ENCODE assay signal across 25 cellular contexts in genomic region chr6:39065561-39065960, GRCh38. TPM values are rescaled to one million over a fixed set of nuclear protein-coding genes. Genes with fewer than 3 reads are reported as not detected.
DNase-seq lines count a peak whose midpoint lies in the region; FAIRE-seq and TF ChIP-seq lines count a peak whose summit lies in the region.
"Had no signal": no experiment of that assay in that cellular context is flagged by ENCODE, and none has a peak within 500 bp of the region (broad histone marks: within the 10 kb centered on the region; RNA-seq: fewer than 3 reads in every experiment).

No MANE protein-coding gene starts in this region.

- H2AK5ac ChIP-seq in neuronal stem cell (ENCODE audit: low read depth, low read length) = no peak overlapping the region

- H3K18ac ChIP-seq in neuronal stem cell (ENCODE audit: low read length) = no peak overlapping the region

- H3K9me3 ChIP-seq in left ventricle myocardium inferior (replicated peaks) = no peaks in the 10 kb centered on the region
- peaks cover 2 to 3% of the 10 kb centered on the region in 2 donors for H3K9me3 ChIP-seq in neuronal stem cell (replicated peaks in 1 of 2; ENCODE audit: control insufficient read depth in 2 of 2, insufficient read depth in 1 of 2, low read depth in 1 of 2, low read length in 2 of 2)
- H3K9me3 ChIP-seq in spleen = no peaks in the 10 kb centered on the region
- H3K9me3 ChIP-seq: A549; BE2C; BLaER1 treated with 17β-estradiol and CSF1 and Interleukin-3, amounts not matched to agents 10 nM and 100 nM had no signal

- DNase-seq in left ventricle myocardium inferior (no peak), cardiac septum (ENCODE audit: low spot score) (no peak), neuronal stem cell (ENCODE audit: low spot score) (no peak), spleen (peak; percentile 49), RCC 7860 (ENCODE audit: low spot score) (no peak), germinal center (ENCODE audit: low spot score) (no peak)
- DNase-seq: 8988T; ACHN; AML-193; BE2C; CD4-positive, alpha-beta T cell; CD8-positive, alpha-beta memory T cell; COR-L47; DMS79; EL; GDM1; GM23248; H7; HCEC 1CT had no signal

- H3K27ac ChIP-seq in left ventricle myocardium inferior (replicated peaks) (peak overlapping the region; percentile 81), neuronal stem cell (replicated peaks; ENCODE audit: low read length) (no peak overlapping the region), spleen (no peak overlapping the region)
- H3K27ac ChIP-seq: A549; BLaER1 treated with 17β-estradiol and CSF1 and Interleukin-3, amounts not matched to agents 10 nM and 100 nM; GM23248 had no signal

- no peak for FAIRE-seq in RCC 7860 (lab: Jason Lieb, UNC)
- FAIRE-seq: A549, GM12878, GM19239, H1 had no signal

- H3K4me3 ChIP-seq in left ventricle myocardium inferior = no peak overlapping the region
- no peak overlapping the region for H3K4me3 ChIP-seq in neuronal stem cell (ENCODE audit: low read length in 2 of 2)
- no peak overlapping the region for H3K4me3 ChIP-seq in spleen
- H3K4me3 ChIP-seq: A549; BLaER1 treated with 17β-estradiol and CSF1 and Interleukin-3, amounts not matched to agents 10 nM and 100 nM; GM12878; GM23248 had no signal

- no peak overlapping the region for H2BK15ac ChIP-seq in neuronal stem cell (ENCODE audit: low read length)

- H3K36me3 ChIP-seq in left ventricle myocardium inferior (no peaks in the 10 kb centered on the region), neuronal stem cell (replicated peaks in 1 of 2; ENCODE audit: control insufficient read depth in 2 of 2, insufficient read depth in 2 of 2, low read length in 2 of 2) (no peaks in the 10 kb centered on the region), spleen (no peaks in the 10 kb centered on the region)
- H3K36me3 ChIP-seq: BE2C had no signal

- no peak overlapping the region for H3K14ac ChIP-seq in neuronal stem cell (ENCODE audit: low read length)

- H3K9ac ChIP-seq in neuronal stem cell (ENCODE audit: low read depth, low read length, poor library complexity) = no peak overlapping the region
- H3K9ac ChIP-seq: BLaER1 treated with 17β-estradiol and CSF1 and Interleukin-3, amounts not matched to agents 10 nM and 100 nM; GM23248 had no signal

- no peak overlapping the region for H4K91ac ChIP-seq in neuronal stem cell (ENCODE audit: low read depth, low read length, poor library complexity)

- TF ChIP-seq CTCF in left ventricle myocardium inferior (IDR thresholded peaks at IDR 0.05; ENCODE audit: borderline replicate concordance) = no peak
- TF ChIP-seq CTCF in spleen (IDR thresholded peaks at IDR 0.05 in 8 of 11, conservative IDR thresholded peaks at IDR 0.05 in 3 of 11) = no peak

- H2BK120ac ChIP-seq in neuronal stem cell (ENCODE audit: low read depth, low read length) = no peak overlapping the region

- H2BK5ac ChIP-seq in neuronal stem cell (ENCODE audit: low read length) = peak overlapping the region; percentile 21

- WGBS in neuronal stem cell (ENCODE audit: extremely low coverage in 2 of 2, insufficient read length in 2 of 2, insufficient replicate concordance in 1 of 2), 2 donors = no CpG with 5 or more reads among the region's 8 CpGs
- WGBS in spleen, 5 donors = 87 to 94% (median 91%) methylated on average over 8 of the region's 8 CpGs

- H3K27me3 ChIP-seq in left ventricle myocardium inferior (ENCODE audit: low read depth) (peaks cover 17% of the 10 kb centered on the region), neuronal stem cell (ENCODE audit: control insufficient read depth in 3 of 3, insufficient read depth in 3 of 3, low read depth in 1 of 3, low read length in 3 of 3) (peaks cover 0 to 29% (median 0%) of the 10 kb centered on the region in 3 experiments), spleen (replicated peaks in 1 of 7) (peaks cover 0 to 52% (median 0%) of the 10 kb centered on the region in 7 donors)
- H3K27me3 ChIP-seq: BLaER1 treated with 17β-estradiol and CSF1 and Interleukin-3, amounts not matched to agents 10 nM and 100 nM had no signal

- no peak overlapping the region for H3K4ac ChIP-seq in neuronal stem cell (ENCODE audit: low read length)

- no peak overlapping the region for H3K4me2 ChIP-seq in neuronal stem cell (ENCODE audit: insufficient read depth, low read length, poor library complexity, severe bottlenecking)
- H3K4me2 ChIP-seq: A549; BLaER1 treated with 17β-estradiol and CSF1 and Interleukin-3, amounts not matched to agents 10 nM and 100 nM had no signal

- H2BK12ac ChIP-seq in neuronal stem cell (ENCODE audit: low read length) = no peak overlapping the region

- H3K79me1 ChIP-seq in neuronal stem cell (ENCODE audit: low read depth, low read length) = no peaks in the 10 kb centered on the region

- intact Hi-C loops in left ventricle myocardium inferior (cut with micrococcal nuclease) (no loop called here), cardiac septum (cut with DNase I) (no loop called here), spleen (cut with DNase I; ENCODE audit: low total_unique reads) (no loop called here)

- no peak overlapping the region for H2AFZ ChIP-seq in neuronal stem cell (ENCODE audit: low read length)
- H2AFZ ChIP-seq: GM23248 had no signal

- H4K8ac ChIP-seq in neuronal stem cell (ENCODE audit: low read depth, low read length) = no peak overlapping the region

- TF ChIP-seq POLR2A in spleen (IDR thresholded peaks at IDR 0.05) = no peak

- H3K4me1 ChIP-seq in left ventricle myocardium inferior (peaks cover 47% of the 10 kb centered on the region), neuronal stem cell (ENCODE audit: control insufficient read depth in 2 of 2, insufficient read depth in 1 of 2, low read depth in 1 of 2, low read length in 2 of 2) (no peaks in the 10 kb centered on the region), spleen (no peaks in the 10 kb centered on the region)
- H3K4me1 ChIP-seq: A549, BE2C had no signal

- peak overlapping the region; percentile 44 for H3K23ac ChIP-seq in neuronal stem cell (ENCODE audit: low read depth, low read length, poor library complexity)

RNA-seq across cellular contexts. Expression of gene GLP1R, which starts 17.0 kb away (rescaled TPM):
- total RNA-seq in left ventricle myocardium inferior = 7.5 TPM
- 0.08 TPM for total RNA-seq in cardiac septum
- 0.92 TPM for polyA plus RNA-seq in neuronal stem cell (2013, experiment 1 of 2)
- 0.86 TPM for polyA plus RNA-seq in neuronal stem cell (2013, experiment 2 of 2)
- under 1 TPM in 1 of 7 donors, not detected in 6; 0.11 TPM for total RNA-seq in spleen
- not detected for polyA plus RNA-seq in spleen
- total RNA-seq: CD4-positive, alpha-beta T cell; CD8-positive, alpha-beta memory T cell; GM12878; GM23248 had no signal
- polyA plus RNA-seq: A549; CD14-positive monocyte; CD8-positive, alpha-beta memory T cell; GM23248 had no signal

RNA-seq across cellular contexts. Expression of gene SAYSD1, which starts 49.4 kb away (rescaled TPM):
- total RNA-seq in left ventricle myocardium inferior (10.0 TPM), cardiac septum (6.7 TPM), spleen (10 to 100 TPM in 6 of 7 donors, 1 to 10 TPM in 1; 8.1 to 14.2 (median 13.5) TPM)
- 11.2 TPM for polyA plus RNA-seq in neuronal stem cell (2013, experiment 1 of 2)
- polyA plus RNA-seq in neuronal stem cell (2013, experiment 2 of 2) = 11.0 TPM
- 10 to 100 TPM; 12.8 to 13.6 (median 12.9) TPM for polyA plus RNA-seq in spleen
